In the genomic region with DNA sequence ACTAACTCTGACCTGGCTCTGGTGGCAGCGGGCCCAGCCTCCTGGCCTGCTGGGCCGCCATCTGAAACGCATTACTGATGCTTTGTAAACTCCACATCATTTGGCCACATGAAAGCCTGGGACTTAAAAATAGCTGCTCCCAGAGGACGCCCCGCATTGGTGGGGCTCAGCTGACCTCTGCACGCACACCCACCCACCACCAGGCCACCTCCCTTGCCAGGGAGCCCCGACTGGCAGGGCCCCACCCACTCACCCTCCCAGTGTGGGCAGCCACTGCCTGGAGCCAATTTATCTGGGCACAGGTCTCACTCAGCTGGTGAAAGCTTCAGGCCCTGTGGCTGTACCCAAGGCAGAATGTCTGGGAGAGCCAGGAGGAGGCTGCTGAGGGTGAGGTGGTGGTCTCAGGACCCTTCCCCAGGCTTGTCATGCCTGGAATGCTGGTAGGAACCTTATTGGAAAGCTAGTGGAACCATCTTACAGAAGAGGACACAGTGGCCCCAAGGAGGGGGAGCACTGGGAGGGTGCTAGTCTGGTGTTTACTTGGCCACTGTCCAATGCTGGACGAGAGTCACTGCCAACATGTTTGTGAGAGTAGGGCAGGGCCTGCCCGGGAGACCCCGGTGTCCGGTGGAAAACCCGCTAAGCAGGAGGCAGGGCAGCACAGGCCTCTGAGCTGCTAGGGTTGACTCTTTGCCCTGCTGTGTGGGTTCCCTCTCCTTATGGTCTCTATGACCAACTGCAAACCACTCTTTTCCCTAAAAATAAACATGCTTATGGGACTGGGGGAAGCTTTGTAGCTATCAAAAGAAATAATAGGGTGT, we compare ENCODE assay signal across 8 cellular contexts. TPM values are rescaled to one million over a fixed set of nuclear protein-coding genes. Genes with fewer than 3 reads are reported as not detected.
DNase-seq lines count a peak whose midpoint lies in the region; ATAC-seq, FAIRE-seq and TF ChIP-seq lines count a peak whose summit lies in the region.

No MANE protein-coding gene starts in this region.

- H3K36me3 Mint-ChIP-seq in activated T-cell treated with anti-CD3 and anti-CD28 coated beads, Interleukin-2, amount 50 U/mL, for 4 hours (ENCODE audit: insufficient read depth), result peaks cover 17% of the 10 kb centered on the region
- no peaks in the 10 kb centered on the region for H3K36me3 Mint-ChIP-seq in brain

- H3K27ac ChIP-seq in HepG2 (ENCODE audit: extremely low read length, insufficient read depth, low read length) (no peak overlapping the region), urinary bladder (ENCODE audit: low read depth) (peak overlapping the region; percentile 59)

- H2AFZ ChIP-seq in HepG2 (ENCODE audit: low read length), result no peak overlapping the region

- ATAC-seq in activated T-cell treated with anti-CD3 and anti-CD28 coated beads, Interleukin-2, amount 50 U/mL, for 4 hours, result no peak
- ATAC-seq in HepG2, result no peak
- ATAC-seq in GM19023 (IDR thresholded peaks at IDR 0.05; ENCODE audit: unreplicated experiment), result no peak

- H3K27me3 Mint-ChIP-seq in activated T-cell treated with anti-CD3 and anti-CD28 coated beads, Interleukin-2, amount 50 U/mL, for 4 hours (ENCODE audit: low read depth), result no peaks in the 10 kb centered on the region
- no peaks in the 10 kb centered on the region for H3K27me3 Mint-ChIP-seq in brain

- FAIRE-seq in HepG2 (lab: Jason Lieb, UNC), result no peak

- POLR2A ChIA-PET in HepG2 (lab: Yijun Ruan, JAX), result interaction anchor here (1.2 to 1.7 kb wide), 3 partner anchors 8 to 27 kb away, joined by 3 to 5 read pairs (median 5); partner anchors contain the start of gene TCF7

- TF ChIP-seq RAD21 in HepG2 (CRISPR knock-in tag; IDR thresholded peaks at IDR 0.05), result no peak

- TF ChIP-seq EP300 in HepG2 (IDR thresholded peaks at IDR 0.05; ENCODE audit: low read depth in 2 of 2, low read length in 2 of 2) (no peak), HepG2 (CRISPR knock-in tag; IDR thresholded peaks at IDR 0.05; ENCODE audit: borderline replicate concordance) (no peak)

- BruUV-seq in HepG2 (replicated peaks; lab: Mats Ljungman, UMichigan), result no TSS peak

- in situ Hi-C loops in HepG2 (cut with HindIII; ENCODE audit: extremely low pct_ligation_motif_present, low pct_unique_long_range_greater_than_20kb), result no loop called here

- no peaks in the 10 kb centered on the region for H3K27me3 ChIP-seq in HepG2 (ENCODE audit: control insufficient read depth in 1 of 2, insufficient read depth in 2 of 2, low read length in 2 of 2)

- TF ChIP-seq POLR2A in HepG2 (IDR thresholded peaks at IDR 0.05; ENCODE audit: insufficient read depth in 1 of 2, low read depth in 2 of 2, low read length in 2 of 2), result no peak

- no peaks in the 10 kb centered on the region for H3K9me3 ChIP-seq in HepG2 (ENCODE audit: low read length)

- TF ChIP-seq CTCF in brain (conservative IDR thresholded peaks at IDR 0.05) (no peak), HepG2 (CRISPR knock-in tag; IDR thresholded peaks at IDR 0.05) (no peak)

- no peaks in the 10 kb centered on the region for H4K20me1 ChIP-seq in HepG2 (ENCODE audit: insufficient read depth, low read length)

- H3K4me1 Mint-ChIP-seq in activated T-cell treated with anti-CD3 and anti-CD28 coated beads, Interleukin-2, amount 50 U/mL, for 4 hours (ENCODE audit: low read depth), result peaks cover 99% of the 10 kb centered on the region
- H3K4me1 Mint-ChIP-seq in brain, result peaks cover 27% of the 10 kb centered on the region

- 78% methylated on average over 6 of the region's 12 CpGs for WGBS in HepG2 (ENCODE audit: low lambda C conversion rate)
- WGBS in urinary bladder, result 27% methylated on average over 12 of the region's 12 CpGs

- no peak overlapping the region for H3K4me2 ChIP-seq in HepG2 (ENCODE audit: low read depth, low read length)

- peak overlapping the region; percentile 43 to 88 (median 76) for H3K27ac Mint-ChIP-seq in brain

- H3K36me3 ChIP-seq in HepG2 (replicated peaks in 1 of 2; ENCODE audit: control insufficient read depth in 1 of 2, insufficient read depth in 2 of 2, low read length in 2 of 2) (peaks cover 2 to 12% of the 10 kb centered on the region in 2 experiments; a peak in 4 of 5 replicates), urinary bladder (ENCODE audit: insufficient read depth) (peaks cover 1% of the 10 kb centered on the region)

- no peak for DNase-seq in activated T-cell treated with anti-CD3 and anti-CD28 coated beads, Interleukin-2, amount 50 U/mL, for 4 hours
- DNase-seq in activated T-cell treated with anti-CD3 and anti-CD28 coated beads for 4 hours (no peak), HepG2 (ENCODE audit: low spot score) (no peak), NCI-H1930 (lab: John Stamatoyannopoulos, UW) (no peak), GDM1 (lab: John Stamatoyannopoulos, UW) (no peak)

- CTCF ChIA-PET in HepG2 (lab: Yijun Ruan, JAX; ENCODE audit: low intra/inter-chr PET ratio, low total read pairs), result interaction anchor here (0.6 kb wide), 1 partner anchor 89 kb away, joined by 3 read pairs; no protein-coding TSS in a partner anchor

- H3K4me3 Mint-ChIP-seq in activated T-cell treated with anti-CD3 and anti-CD28 coated beads, Interleukin-2, amount 50 U/mL, for 4 hours, result peak overlapping the region; percentile 66
- peak overlapping the region in 1 of 5 experiments; percentile 24 for H3K4me3 Mint-ChIP-seq in brain

- no peaks in the 10 kb centered on the region for H3K79me2 ChIP-seq in HepG2 (ENCODE audit: insufficient read depth, low read length)

- H3K4me3 ChIP-seq in HepG2 (replicated peaks in 1 of 3; ENCODE audit: insufficient read depth in 1 of 3, low read depth in 2 of 3, low read length in 3 of 3), result no peak overlapping the region
- H3K4me3 ChIP-seq in urinary bladder (ENCODE audit: low read depth, low read length), result no peak overlapping the region

- no peaks in the 10 kb centered on the region for H3K9me3 Mint-ChIP-seq in activated T-cell treated with anti-CD3 and anti-CD28 coated beads, Interleukin-2, amount 50 U/mL, for 4 hours
- no peaks in the 10 kb centered on the region for H3K9me3 Mint-ChIP-seq in brain

- intact Hi-C loops in HepG2 (cut with micrococcal nuclease; ENCODE audit: unreplicated experiment), result no loop called here

- H3K4me1 ChIP-seq in HepG2 (ENCODE audit: insufficient read depth, low read length), result peaks cover 10% of the 10 kb centered on the region; the same call in 1 of the 2 replicates
- no peaks in the 10 kb centered on the region for H3K4me1 ChIP-seq in urinary bladder (ENCODE audit: insufficient read depth)

- no peak overlapping the region for H3K9ac ChIP-seq in HepG2 (ENCODE audit: insufficient read depth, low read depth, low read length)

RNA-seq across cellular contexts. Expression of gene TCF7, which starts 10.9 kb away (rescaled TPM):
- 10 to 100 TPM; 34.4 to 49.7 (median 37.3) TPM for total RNA-seq in activated T-cell treated with anti-CD3 and anti-CD28 coated beads, Interleukin-2, amount 50 U/mL, for 4 hours
- polyA plus RNA-seq in brain (ENCODE audit: insufficient read depth, low read depth, low replicate concordance) (5.9 TPM), HepG2 (2011; rRNA removed) (6.3 and 9.0 TPM in 2 replicates), urinary bladder (3.9 TPM)
- total RNA-seq in HepG2 (2016; rRNA removed; fragmentation: Illumina TruSeq; extraction: Trizol) (6.8 and 7.9 TPM in 2 replicates), urinary bladder (1.1 TPM)
- total RNA-seq in HepG2 (2016; cell fraction: cytosol; rRNA removed; fragmentation: Illumina TruSeq; extraction: Trizol; ENCODE audit: low read depth), result 5.3 and 5.4 TPM in 2 replicates
- 7.1 and 8.8 TPM in 2 replicates for total RNA-seq in HepG2 (2016; cell fraction: insoluble cytoplasmic fraction; rRNA removed; fragmentation: Illumina TruSeq; extraction: Trizol)
- 15.7 and 15.8 TPM in 2 replicates for total RNA-seq in HepG2 (2016; cell fraction: membrane; rRNA removed; fragmentation: Illumina TruSeq; extraction: Trizol)
- 10.0 and 10.9 TPM in 2 replicates for total RNA-seq in HepG2 (2016; cell fraction: nucleus; rRNA removed; fragmentation: Illumina TruSeq; extraction: Trizol)
- polyA plus RNA-seq in HepG2 (2011; cell fraction: cytosol; rRNA removed), result 4.8 and 5.8 TPM in 2 replicates
- 7.5 and 7.7 TPM in 2 replicates for polyA plus RNA-seq in HepG2 (2011; cell fraction: nucleus; rRNA removed)
- polyA plus RNA-seq in HepG2 (2012), result 8.6 and 11.4 TPM in 2 replicates
- polyA plus RNA-seq in HepG2 (2016; cell fraction: cytosol; fragmentation: Illumina TruSeq; extraction: Trizol; ENCODE audit: low read depth), result 21.6 and 22.8 TPM in 2 replicates
- polyA plus RNA-seq in HepG2 (2016; cell fraction: insoluble cytoplasmic fraction; fragmentation: Illumina TruSeq; extraction: Trizol; ENCODE audit: low read depth), result 21.8 and 29.7 TPM in 2 replicates
- polyA plus RNA-seq in HepG2 (2016; cell fraction: membrane; fragmentation: Illumina TruSeq; extraction: Trizol; ENCODE audit: low read depth), result 44.0 and 50.2 TPM in 2 replicates
- 25.7 and 28.7 TPM in 2 replicates for polyA plus RNA-seq in HepG2 (2016; cell fraction: nucleus; fragmentation: Illumina TruSeq; extraction: Trizol; ENCODE audit: insufficient read depth, low read depth)
- 0.19 and 20.5 TPM in 2 replicates for polyA minus RNA-seq in HepG2 (2011; rRNA and poly(A)+ RNA removed; ENCODE audit: low replicate concordance)
- 3.3 and 5.4 TPM in 2 replicates for polyA minus RNA-seq in HepG2 (2011; cell fraction: cytosol; rRNA and poly(A)+ RNA removed)
- polyA minus RNA-seq in HepG2 (2011; cell fraction: nucleus; rRNA and poly(A)+ RNA removed), result 15.2 and 18.2 TPM in 2 replicates

RNA-seq across cellular contexts. Expression of gene SKP1, which starts 51.3 kb away (rescaled TPM):
- total RNA-seq in activated T-cell treated with anti-CD3 and anti-CD28 coated beads, Interleukin-2, amount 50 U/mL, for 4 hours, result 100 to 1,000 TPM; 273 to 286 (median 282) TPM
- polyA plus RNA-seq in brain (ENCODE audit: insufficient read depth, low read depth, low replicate concordance) (664 TPM), HepG2 (2011; rRNA removed) (93.6 and 134 TPM in 2 replicates), urinary bladder (745 TPM)
- total RNA-seq in HepG2 (2016; rRNA removed; fragmentation: Illumina TruSeq; extraction: Trizol) (340 and 507 TPM in 2 replicates), urinary bladder (272 TPM)
- 137 and 143 TPM in 2 replicates for total RNA-seq in HepG2 (2016; cell fraction: cytosol; rRNA removed; fragmentation: Illumina TruSeq; extraction: Trizol; ENCODE audit: low read depth)
- 343 and 521 TPM in 2 replicates for total RNA-seq in HepG2 (2016; cell fraction: insoluble cytoplasmic fraction; rRNA removed; fragmentation: Illumina TruSeq; extraction: Trizol)
- total RNA-seq in HepG2 (2016; cell fraction: membrane; rRNA removed; fragmentation: Illumina TruSeq; extraction: Trizol), result 93.7 and 100 TPM in 2 replicates
- 151 and 157 TPM in 2 replicates for total RNA-seq in HepG2 (2016; cell fraction: nucleus; rRNA removed; fragmentation: Illumina TruSeq; extraction: Trizol)
- polyA plus RNA-seq in HepG2 (2011; cell fraction: cytosol; rRNA removed), result 88.5 and 154 TPM in 2 replicates
- 34.1 and 52.2 TPM in 2 replicates for polyA plus RNA-seq in HepG2 (2011; cell fraction: nucleus; rRNA removed)
- polyA plus RNA-seq in HepG2 (2012), result 309 and 384 TPM in 2 replicates
- 114 and 131 TPM in 2 replicates for polyA plus RNA-seq in HepG2 (2016; cell fraction: cytosol; fragmentation: Illumina TruSeq; extraction: Trizol; ENCODE audit: low read depth)
- polyA plus RNA-seq in HepG2 (2016; cell fraction: insoluble cytoplasmic fraction; fragmentation: Illumina TruSeq; extraction: Trizol; ENCODE audit: low read depth), result 701 and 780 TPM in 2 replicates
- 95.3 and 99.7 TPM in 2 replicates for polyA plus RNA-seq in HepG2 (2016; cell fraction: membrane; fragmentation: Illumina TruSeq; extraction: Trizol; ENCODE audit: low read depth)
- polyA plus RNA-seq in HepG2 (2016; cell fraction: nucleus; fragmentation: Illumina TruSeq; extraction: Trizol; ENCODE audit: insufficient read depth, low read depth), result 220 and 238 TPM in 2 replicates
- 30.3 and 67.0 TPM in 2 replicates for polyA minus RNA-seq in HepG2 (2011; rRNA and poly(A)+ RNA removed; ENCODE audit: low replicate concordance)
- 87.3 and 99.7 TPM in 2 replicates for polyA minus RNA-seq in HepG2 (2011; cell fraction: cytosol; rRNA and poly(A)+ RNA removed)
- polyA minus RNA-seq in HepG2 (2011; cell fraction: nucleus; rRNA and poly(A)+ RNA removed), result 122 and 128 TPM in 2 replicates
